9 cellular contexts compared by ENCODE assay signal in genomic region chr6:27893836-27894807, GRCh38. TPM values are rescaled to one million over a fixed set of nuclear protein-coding genes. Genes with fewer than 3 reads are reported as not detected.
DNase-seq lines count a peak whose midpoint lies in the region; ATAC-seq and TF ChIP-seq lines count a peak whose summit lies in the region.
"Had no signal": no experiment of that assay in that cellular context is flagged by ENCODE, and none has a peak within 500 bp of the region (broad histone marks: within the 10 kb centered on the region; RNA-seq: fewer than 3 reads in every experiment).

No MANE protein-coding gene starts in this region.

- H3K9me3 Mint-ChIP-seq in CD4-positive, alpha-beta memory T cell: peaks cover 0 to 13% (median 0%) of the 10 kb centered on the region in 8 donors

- no peak for ATAC-seq in GM19351 (IDR thresholded peaks at IDR 0.05; ENCODE audit: unreplicated experiment)

- no peak overlapping the region for H3K27ac Mint-ChIP-seq in CD4-positive, alpha-beta memory T cell

- H3K27ac ChIP-seq in CD4-positive, alpha-beta memory T cell (ENCODE audit: low read depth, low read length): peak overlapping the region; percentile 80

- peaks cover 30% of the 10 kb centered on the region for H3K4me1 ChIP-seq in CD4-positive, alpha-beta memory T cell (ENCODE audit: insufficient read depth, low read length)

- H3K36me3 Mint-ChIP-seq in CD4-positive, alpha-beta memory T cell: peaks cover 0 to 12% of the 10 kb centered on the region in 2 donors

- DNase-seq in CD4-positive, alpha-beta memory T cell: peak; percentile 75 to 84 (median 76)
- peak; percentile 88 for DNase-seq in HT1080 (ENCODE audit: low read depth)
- DNase-seq in NOMO-1 (lab: John Stamatoyannopoulos, UW; ENCODE audit: unreplicated experiment in 2 of 2): peak; percentile 85 to 89
- peak; percentile 57 for DNase-seq in activated T-cell treated with anti-CD3 and anti-CD28 coated beads for 1 hour (ENCODE audit: low read depth)
- DNase-seq in epithelial cell of esophagus (ENCODE audit: low read depth): peak; percentile 95
- peak; percentile 89 for DNase-seq in midbrain (lab: John Stamatoyannopoulos, UW)
- DNase-seq in stimulated activated CD8-positive, alpha-beta memory T cell treated with anti-CD3 and anti-CD28 coated beads, Interleukin-4, amount 100 ng/mL, for 24 hours (ENCODE audit: low read depth): peak; percentile 66

- peaks cover 15 to 40% (median 28%) of the 10 kb centered on the region in 4 donors for H3K4me1 Mint-ChIP-seq in CD4-positive, alpha-beta memory T cell

- no peaks in the 10 kb centered on the region for H3K9me3 ChIP-seq in CD4-positive, alpha-beta memory T cell (ENCODE audit: control insufficient read depth in 1 of 2, low read length in 2 of 2)

- no peak for TF ChIP-seq CTCF in epithelial cell of esophagus (IDR thresholded peaks at IDR 0.05; ENCODE audit: insufficient read depth, low read depth, low read length, missing control alignments)

- H3K36me3 ChIP-seq in CD4-positive, alpha-beta memory T cell (ENCODE audit: insufficient read depth, low read length): no peaks in the 10 kb centered on the region

- intact Hi-C loops in CD4-positive, alpha-beta memory T cell (cut with micrococcal nuclease): loop anchor here (1.0 to 10.0 kb wide), 14 partner anchors 22 to 1872 kb away; partner anchors contain the start of genes ABT1 and POM121L2

- H3K4me3 ChIP-seq in CD4-positive, alpha-beta memory T cell (ENCODE audit: low read length in 2 of 2): peak overlapping the region; percentile 72 to 86
- H3K4me3 ChIP-seq in epithelial cell of esophagus (ENCODE audit: low read length): peak overlapping the region; percentile 98

- POLR2A ChIA-PET in CD4-positive, alpha-beta memory T cell (lab: Charles Lee; ENCODE audit: partially characterized antibody): interaction anchor here (0.6 to 8.6 kb wide), 57 partner anchors 8 to 1914 kb away, joined by 3 to 827 read pairs (median 11); partner anchors contain the start of genes HMGN4, ZNF184, ZNF391 and ZSCAN26

- CTCF ChIA-PET in CD4-positive, alpha-beta memory T cell (lab: Charles Lee; ENCODE audit: partially characterized antibody): interaction anchor here (0.6 to 8.7 kb wide), 34 partner anchors 8 to 1868 kb away, joined by 3 to 226 read pairs (median 6); a partner anchor contains a TSS

- H3K27me3 ChIP-seq in CD4-positive, alpha-beta memory T cell (ENCODE audit: insufficient read depth, low read length): no peaks in the 10 kb centered on the region

- no peaks in the 10 kb centered on the region for H3K27me3 Mint-ChIP-seq in CD4-positive, alpha-beta memory T cell

- no peak overlapping the region for H3K4me3 Mint-ChIP-seq in CD4-positive, alpha-beta memory T cell

RNA-seq across cellular contexts. Expression of gene OR2B2, which starts 18.1 kb away (rescaled TPM):
- not detected for total RNA-seq in CD4-positive, alpha-beta memory T cell
- not detected for polyA plus RNA-seq in CD4-positive, alpha-beta memory T cell
- not detected in 2 replicates for total RNA-seq in HT1080 (2014; rRNA removed; shearing (Covaris generic))
- not detected in 2 replicates for polyA plus RNA-seq in HT1080 (2015; cell fraction: cytosol; rRNA removed)
- not detected in 2 replicates for polyA plus RNA-seq in HT1080 (2015; cell fraction: nucleus; rRNA removed)
- total RNA-seq: T-helper 1 cell treated with Interleukin-12 subunit alpha and Interleukin-12 subunit beta and Interleukin-4 antibody, amounts not matched to agents 30 ng/mL and 1 ng/mL, for 36 hours had no signal
